8 cellular contexts compared by ENCODE assay signal in the genomic region with DNA sequence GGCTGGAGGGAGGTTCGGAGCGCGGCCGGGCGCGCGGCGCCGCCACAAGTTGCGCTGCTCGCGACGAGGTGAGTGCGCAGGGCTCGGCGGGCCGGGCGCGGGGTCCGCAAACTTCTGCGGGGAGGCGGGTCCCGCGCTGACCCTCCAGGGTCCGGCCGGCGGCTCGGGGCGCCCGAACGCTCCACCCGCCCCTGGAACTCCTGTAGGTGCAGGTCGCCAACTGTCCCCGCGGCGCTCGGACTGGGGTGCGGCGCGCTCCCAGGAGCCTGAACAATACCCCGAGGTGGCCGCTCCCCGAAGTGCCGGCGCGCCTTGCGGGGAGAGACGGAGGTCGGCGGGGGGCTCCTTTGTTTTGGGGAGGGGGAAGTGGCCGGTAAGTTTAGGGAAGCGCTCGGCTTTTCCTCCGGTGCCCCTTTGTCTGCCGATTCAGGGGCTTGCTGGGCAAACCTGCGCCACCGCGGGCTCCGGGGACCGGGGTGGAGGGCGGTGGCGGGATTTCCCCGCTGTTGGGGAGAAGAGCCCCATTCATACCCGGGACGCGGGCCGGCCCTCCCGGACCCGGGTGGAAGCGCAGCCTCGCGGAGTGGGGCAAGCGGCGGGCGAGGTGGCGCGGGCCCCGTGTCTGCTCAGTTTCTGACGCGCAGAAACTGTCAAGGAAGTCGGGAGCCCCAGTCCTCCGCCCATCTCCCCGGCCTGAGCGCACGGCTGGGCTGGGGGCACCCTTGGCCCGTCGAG. TPM values are rescaled to one million over a fixed set of nuclear protein-coding genes. Genes with fewer than 3 reads are reported as not detected.
DNase-seq lines count a peak whose midpoint lies in the region; ATAC-seq and TF ChIP-seq lines count a peak whose summit lies in the region.

No MANE protein-coding gene starts in this region.

- DNase-seq in AG04449 (ENCODE audit: low read depth, low spot score): no peak
- peak; percentile 16 for DNase-seq in M059J (ENCODE audit: low read depth)
- DNase-seq in activated T-cell treated with anti-CD3 and anti-CD28 coated beads, Interleukin-2, amount 50 U/mL, for 72 hours: peak; percentile 46 to 47
- DNase-seq in foreskin keratinocyte: peak in 1 of 2 donors; percentile 3
- no peak for DNase-seq in progenitor cell of endocrine pancreas (ENCODE audit: low spot score, unreplicated experiment)
- DNase-seq in HCEC 1CT: no peak

- H3K27me3 Mint-ChIP-seq in activated T-cell treated with anti-CD3 and anti-CD28 coated beads, Interleukin-2, amount 50 U/mL, for 72 hours (ENCODE audit: low read depth): peaks cover 14% of the 10 kb centered on the region
- H3K27me3 Mint-ChIP-seq in progenitor cell of endocrine pancreas: no peaks in the 10 kb centered on the region

- CTCF ChIA-PET in AG04449 (lab: Yijun Ruan, JAX): no interaction called here

- no peak for TF ChIP-seq CTCF in AG04449 (IDR thresholded peaks at IDR 0.05; ENCODE audit: insufficient read depth, low read length, missing control alignments)
- no peak for TF ChIP-seq CTCF in foreskin keratinocyte (conservative IDR thresholded peaks at IDR 0.05)
- TF ChIP-seq CTCF in progenitor cell of endocrine pancreas (IDR thresholded peaks at IDR 0.05; ENCODE audit: unreplicated experiment): no peak

- no peaks in the 10 kb centered on the region for H3K4me1 ChIP-seq in foreskin keratinocyte

- POLR2A ChIA-PET in AG04449 (lab: Yijun Ruan, JAX): no interaction called here

- H3K4me1 Mint-ChIP-seq in activated T-cell treated with anti-CD3 and anti-CD28 coated beads, Interleukin-2, amount 50 U/mL, for 72 hours (ENCODE audit: low read depth): peaks cover 60% of the 10 kb centered on the region
- H3K4me1 Mint-ChIP-seq in progenitor cell of endocrine pancreas (ENCODE audit: low read depth): peaks cover 25% of the 10 kb centered on the region

- H3K27ac Mint-ChIP-seq in activated T-cell treated with anti-CD3 and anti-CD28 coated beads, Interleukin-2, amount 50 U/mL, for 72 hours: no peak overlapping the region
- no peak overlapping the region for H3K27ac Mint-ChIP-seq in progenitor cell of endocrine pancreas

- H3K9me3 Mint-ChIP-seq in activated T-cell treated with anti-CD3 and anti-CD28 coated beads, Interleukin-2, amount 50 U/mL, for 72 hours: peaks cover 0 to 2% of the 10 kb centered on the region in 2 donors
- peaks cover 8% of the 10 kb centered on the region for H3K9me3 Mint-ChIP-seq in progenitor cell of endocrine pancreas (ENCODE audit: low read depth)

- H3K27me3 ChIP-seq in foreskin keratinocyte: no peaks in the 10 kb centered on the region

- H3K4me3 Mint-ChIP-seq in activated T-cell treated with anti-CD3 and anti-CD28 coated beads, Interleukin-2, amount 50 U/mL, for 72 hours: peak overlapping the region; percentile 50 to 62
- peak overlapping the region; percentile 63 for H3K4me3 Mint-ChIP-seq in progenitor cell of endocrine pancreas (ENCODE audit: low read depth)

- peak overlapping the region; percentile 55 for H3K27ac ChIP-seq in foreskin keratinocyte

- ATAC-seq in GM19397 (IDR thresholded peaks at IDR 0.05; ENCODE audit: unreplicated experiment): peak; percentile 25
- peak; percentile 17 to 21 for ATAC-seq in activated T-cell treated with anti-CD3 and anti-CD28 coated beads, Interleukin-2, amount 50 U/mL, for 72 hours (replicated peaks in 1 of 2)
- peak; percentile 5 for ATAC-seq in foreskin keratinocyte
- ATAC-seq in GM19467 (IDR thresholded peaks at IDR 0.05; ENCODE audit: unreplicated experiment): no peak

- peak overlapping the region; percentile 60 for H3K4me3 ChIP-seq in AG04449 (ENCODE audit: low read depth, low read length)

- peaks cover 9 to 10% of the 10 kb centered on the region in 2 donors for H3K36me3 Mint-ChIP-seq in activated T-cell treated with anti-CD3 and anti-CD28 coated beads, Interleukin-2, amount 50 U/mL, for 72 hours (ENCODE audit: insufficient read depth in 2 of 2)
- peaks cover 7% of the 10 kb centered on the region for H3K36me3 Mint-ChIP-seq in progenitor cell of endocrine pancreas (ENCODE audit: insufficient read depth)

RNA-seq across cellular contexts. Expression of a gene that starts 0.7 kb away (rescaled TPM):
- 11.6 and 12.7 TPM in 2 replicates for total RNA-seq in M059J (2014; rRNA removed; shearing (Covaris generic))
- 10 to 100 TPM; 52.8 to 55.1 TPM for total RNA-seq in activated T-cell treated with anti-CD3 and anti-CD28 coated beads, Interleukin-2, amount 50 U/mL, for 72 hours
- 7.2 and 10.0 TPM in 2 replicates for total RNA-seq in foreskin keratinocyte
- polyA plus RNA-seq in foreskin keratinocyte: 2.8 and 2.9 TPM in 2 replicates
- 37.8 and 42.7 TPM in 2 replicates for total RNA-seq in progenitor cell of endocrine pancreas

Comparison
In these comparisons a context has a peak if more than half of its experiments do, and no peak if none do; other contexts are left out.
1. DNase-seq: peak in M059J (single experiment) and activated T-cell treated with anti-CD3 and anti-CD28 coated beads, Interleukin-2, amount 50 U/mL, for 72 hours (2 of 2); none in AG04449 (single experiment), progenitor cell of endocrine pancreas (single experiment) and HCEC 1CT (single experiment).